9 cellular contexts compared by ENCODE assay signal in genomic region chr9:14096182-14096922, GRCh38.
DNase-seq lines count a peak whose midpoint lies in the region; ATAC-seq and TF ChIP-seq lines count a peak whose summit lies in the region.
"Had no signal": no experiment of that assay in that cellular context is flagged by ENCODE, and none has a peak within 500 bp of the region (broad histone marks: within the 10 kb centered on the region; RNA-seq: fewer than 3 reads in every experiment).

No MANE protein-coding gene starts in this region.

- H3K79me1 ChIP-seq in neuronal stem cell (ENCODE audit: low read depth, low read length): no peaks in the 10 kb centered on the region

- no peaks in the 10 kb centered on the region for H3K9me3 Mint-ChIP-seq in activated T-helper 1 cell treated with anti-CD3 and anti-CD28 coated beads, Interleukin-12 subunit alpha, Interleukin-12 subunit beta, Interleukin-2, Interleukin-4 antibody, amounts not matched to agents 30 ng/mL and 10 ng/mL and 1 ng/mL, durations not matched to agents 14 hours and 24 hours and 36 hours

- no peak overlapping the region for H3K18ac ChIP-seq in neuronal stem cell (ENCODE audit: low read length)

- no peak overlapping the region for H2AFZ ChIP-seq in neuronal stem cell (ENCODE audit: low read length)

- no peak overlapping the region for H3K4me3 Mint-ChIP-seq in activated T-helper 1 cell treated with anti-CD3 and anti-CD28 coated beads, Interleukin-12 subunit alpha, Interleukin-12 subunit beta, Interleukin-2, Interleukin-4 antibody, amounts not matched to agents 30 ng/mL and 10 ng/mL and 1 ng/mL, durations not matched to agents 14 hours and 24 hours and 36 hours

- no peaks in the 10 kb centered on the region for H3K27me3 Mint-ChIP-seq in activated T-helper 1 cell treated with anti-CD3 and anti-CD28 coated beads, Interleukin-12 subunit alpha, Interleukin-12 subunit beta, Interleukin-2, Interleukin-4 antibody, amounts not matched to agents 30 ng/mL and 10 ng/mL and 1 ng/mL, durations not matched to agents 14 hours and 24 hours and 36 hours (ENCODE audit: insufficient read depth)

- H3K9ac ChIP-seq in neuronal stem cell (ENCODE audit: low read depth, low read length, poor library complexity): no peak overlapping the region
- H3K9ac ChIP-seq: KMS-11 had no signal

- no peak overlapping the region for H4K8ac ChIP-seq in neuronal stem cell (ENCODE audit: low read depth, low read length)

- H3K4me1 ChIP-seq in esophagus muscularis mucosa: peaks cover 30 to 47% (median 44%) of the 10 kb centered on the region in 4 donors
- H3K4me1 ChIP-seq in neuronal stem cell (ENCODE audit: control insufficient read depth in 2 of 2, insufficient read depth in 1 of 2, low read depth in 1 of 2, low read length in 2 of 2): peaks cover 0 to 3% of the 10 kb centered on the region in 2 donors

- H2BK120ac ChIP-seq in neuronal stem cell (ENCODE audit: low read depth, low read length): no peak overlapping the region

- no peak for TF ChIP-seq POLR2A in esophagus muscularis mucosa (IDR thresholded peaks at IDR 0.05; ENCODE audit: low read depth)

- TF ChIP-seq EP300 in esophagus muscularis mucosa (IDR thresholded peaks at IDR 0.05): no peak

- H3K4me3 ChIP-seq in esophagus muscularis mucosa (peak overlapping the region; percentile 26 to 40 (median 39)), neuronal stem cell (ENCODE audit: low read length in 2 of 2) (no peak overlapping the region)

- peak; percentile 70 for DNase-seq in DMS153 (lab: John Stamatoyannopoulos, UW)
- peak; percentile 90 for DNase-seq in NCI-H510A treated with DMSO at 0.1 percent for 48 hours (lab: John Stamatoyannopoulos, UW)
- no peak for DNase-seq in esophagus muscularis mucosa (ENCODE audit: extremely low spot score)
- peak; percentile 86 for DNase-seq in non-pigmented ciliary epithelial cell (ENCODE audit: low read depth)
- DNase-seq in neuronal stem cell (ENCODE audit: low spot score): no peak
- DNase-seq in activated T-helper 1 cell treated with anti-CD3 and anti-CD28 coated beads, Interleukin-12 subunit alpha, Interleukin-12 subunit beta, Interleukin-2, Interleukin-4 antibody, amounts not matched to agents 30 ng/mL and 10 ng/mL and 1 ng/mL, durations not matched to agents 14 hours and 24 hours and 36 hours (ENCODE audit: low spot score): no peak

- no peaks in the 10 kb centered on the region for H3K4me1 Mint-ChIP-seq in activated T-helper 1 cell treated with anti-CD3 and anti-CD28 coated beads, Interleukin-12 subunit alpha, Interleukin-12 subunit beta, Interleukin-2, Interleukin-4 antibody, amounts not matched to agents 30 ng/mL and 10 ng/mL and 1 ng/mL, durations not matched to agents 14 hours and 24 hours and 36 hours (ENCODE audit: low read depth)

- no peak overlapping the region for H2BK5ac ChIP-seq in neuronal stem cell (ENCODE audit: low read length)

- no peak overlapping the region for H3K4ac ChIP-seq in neuronal stem cell (ENCODE audit: low read length)

- H3K36me3 ChIP-seq in esophagus muscularis mucosa (no peaks in the 10 kb centered on the region), neuronal stem cell (replicated peaks in 1 of 2; ENCODE audit: control insufficient read depth in 2 of 2, insufficient read depth in 2 of 2, low read length in 2 of 2) (no peaks in the 10 kb centered on the region)

- no peak overlapping the region for H3K4me2 ChIP-seq in neuronal stem cell (ENCODE audit: insufficient read depth, low read length, poor library complexity, severe bottlenecking)
- H3K4me2 ChIP-seq: KMS-11 had no signal

- intact Hi-C loops in esophagus muscularis mucosa (cut with DNase I): loop anchor here (5.0 to 10.0 kb wide), 3 partner anchors 64 to 672 kb away; no protein-coding TSS in a partner anchor
- intact Hi-C loops in activated T-helper 1 cell treated with anti-CD3 and anti-CD28 coated beads, Interleukin-12 subunit alpha, Interleukin-12 subunit beta, Interleukin-2, Interleukin-4 antibody, amounts not matched to agents 30 ng/mL and 10 ng/mL and 1 ng/mL, durations not matched to agents 14 hours and 24 hours and 36 hours (cut with micrococcal nuclease): no loop called here

- no peak overlapping the region for H3K14ac ChIP-seq in neuronal stem cell (ENCODE audit: low read length)

- no peak overlapping the region for H4K91ac ChIP-seq in neuronal stem cell (ENCODE audit: low read depth, low read length, poor library complexity)

- ATAC-seq in GM18861 (IDR thresholded peaks at IDR 0.05; ENCODE audit: unreplicated experiment): no peak
- ATAC-seq in GM18858 (IDR thresholded peaks at IDR 0.05; ENCODE audit: unreplicated experiment): no peak

- H3K27me3 ChIP-seq in esophagus muscularis mucosa: no peaks in the 10 kb centered on the region
- no peaks in the 10 kb centered on the region for H3K27me3 ChIP-seq in neuronal stem cell (ENCODE audit: control insufficient read depth in 3 of 3, insufficient read depth in 3 of 3, low read depth in 1 of 3, low read length in 3 of 3)

- H3K27ac Mint-ChIP-seq in activated T-helper 1 cell treated with anti-CD3 and anti-CD28 coated beads, Interleukin-12 subunit alpha, Interleukin-12 subunit beta, Interleukin-2, Interleukin-4 antibody, amounts not matched to agents 30 ng/mL and 10 ng/mL and 1 ng/mL, durations not matched to agents 14 hours and 24 hours and 36 hours: no peak overlapping the region

- H3K36me3 Mint-ChIP-seq in activated T-helper 1 cell treated with anti-CD3 and anti-CD28 coated beads, Interleukin-12 subunit alpha, Interleukin-12 subunit beta, Interleukin-2, Interleukin-4 antibody, amounts not matched to agents 30 ng/mL and 10 ng/mL and 1 ng/mL, durations not matched to agents 14 hours and 24 hours and 36 hours (ENCODE audit: low read depth): no peaks in the 10 kb centered on the region

- TF ChIP-seq CTCF in esophagus muscularis mucosa (IDR thresholded peaks at IDR 0.05): no peak

- H3K23ac ChIP-seq in neuronal stem cell (ENCODE audit: low read depth, low read length, poor library complexity): no peak overlapping the region

- H2BK12ac ChIP-seq in neuronal stem cell (ENCODE audit: low read length): no peak overlapping the region

- 24% methylated on average over 15 of the region's 15 CpGs for WGBS in esophagus muscularis mucosa
- WGBS in neuronal stem cell (ENCODE audit: extremely low coverage in 2 of 2, insufficient read length in 2 of 2, insufficient replicate concordance in 1 of 2), 2 donors: no CpG with 5 or more reads among the region's 15 CpGs

- H2BK15ac ChIP-seq in neuronal stem cell (ENCODE audit: low read length): no peak overlapping the region

- H3K9me3 ChIP-seq in esophagus muscularis mucosa (no peaks in the 10 kb centered on the region), neuronal stem cell (replicated peaks in 1 of 2; ENCODE audit: control insufficient read depth in 2 of 2, insufficient read depth in 1 of 2, low read depth in 1 of 2, low read length in 2 of 2) (no peaks in the 10 kb centered on the region)

- peak overlapping the region; percentile 58 to 79 (median 74) for H3K27ac ChIP-seq in esophagus muscularis mucosa (replicated peaks in 1 of 4)
- H3K27ac ChIP-seq in neuronal stem cell (replicated peaks; ENCODE audit: low read length): no peak overlapping the region
- H3K27ac ChIP-seq: KMS-11 had no signal

- H2AK5ac ChIP-seq in neuronal stem cell (ENCODE audit: low read depth, low read length): no peak overlapping the region

Comparison
In these comparisons a context has a peak if more than half of its experiments do, and no peak if none do; other contexts are left out.
1. DNase-seq: peak in DMS153 (single experiment), NCI-H510A treated with DMSO at 0.1 percent for 48 hours (single experiment) and non-pigmented ciliary epithelial cell (single experiment); none in esophagus muscularis mucosa (single experiment), neuronal stem cell (single experiment) and activated T-helper 1 cell treated with anti-CD3 and anti-CD28 coated beads, Interleukin-12 subunit alpha, Interleukin-12 subunit beta, Interleukin-2, Interleukin-4 antibody, amounts not matched to agents 30 ng/mL and 10 ng/mL and 1 ng/mL, durations not matched to agents 14 hours and 24 hours and 36 hours (single experiment).
2. H3K4me3 ChIP-seq: peak in esophagus muscularis mucosa (4 of 4); none in neuronal stem cell (0 of 2).